ENCODE assay signal across 25 cellular contexts in genomic region chr1:214214851-214215250, GRCh38.
"Had no signal": no experiment of that assay in that cellular context is flagged by ENCODE, and none has a peak within 500 bp of the region (broad histone marks: within the 10 kb centered on the region; RNA-seq: fewer than 3 reads in every experiment).

No MANE protein-coding gene starts in this region.

- H3K36me3 ChIP-seq: brain microvascular endothelial cell, neutrophil, ovary, prostate gland, stomach, thyroid gland, upper lobe of right lung, WERI-Rb-1 had no signal

- H3K4me3 ChIP-seq: lung, ovary, prostate gland, thyroid gland, upper lobe of right lung had no signal

- H3K27ac ChIP-seq: brain microvascular endothelial cell, neutrophil, ovary, stomach, upper lobe of right lung, WERI-Rb-1 had no signal

- H3K9me3 ChIP-seq: neutrophil, ovary, prostate gland, stomach, thyroid gland, upper lobe of right lung had no signal

- H3K4me1 Mint-ChIP-seq: activated naive CD4-positive, alpha-beta T cell treated with anti-CD3 and anti-CD28 coated beads, Interleukin-2, amount 10 ng/mL, durations not matched to agents 7 days and 5 days; activated naive CD8-positive, alpha-beta T cell treated with anti-CD3 and anti-CD28 coated beads, Interleukin-2, amount 10 ng/mL, durations not matched to agents 7 days and 5 days had no signal

- H3K4me3 Mint-ChIP-seq: activated naive CD4-positive, alpha-beta T cell treated with anti-CD3 and anti-CD28 coated beads, Interleukin-2, amount 10 ng/mL, durations not matched to agents 7 days and 5 days; activated naive CD8-positive, alpha-beta T cell treated with anti-CD3 and anti-CD28 coated beads, Interleukin-2, amount 10 ng/mL, durations not matched to agents 7 days and 5 days; effector memory CD8-positive, alpha-beta T cell; stimulated activated naive B cell treated with anti-CD40 and anti-IgM and Interleukin-4, amounts not matched to agents 10 μg/mL and 1 μg/mL and 100 μg/mL, for 72 hours had no signal

- H3K36me3 Mint-ChIP-seq: activated naive CD4-positive, alpha-beta T cell treated with anti-CD3 and anti-CD28 coated beads, Interleukin-2, amount 10 ng/mL, durations not matched to agents 7 days and 5 days; activated naive CD8-positive, alpha-beta T cell treated with anti-CD3 and anti-CD28 coated beads, Interleukin-2, amount 10 ng/mL, durations not matched to agents 7 days and 5 days; stimulated activated naive B cell treated with anti-CD40 and anti-IgM and Interleukin-4, amounts not matched to agents 10 μg/mL and 1 μg/mL and 100 μg/mL, for 72 hours had no signal

- H3K9me3 Mint-ChIP-seq: activated naive CD4-positive, alpha-beta T cell treated with anti-CD3 and anti-CD28 coated beads, Interleukin-2, amount 10 ng/mL, durations not matched to agents 7 days and 5 days; activated naive CD8-positive, alpha-beta T cell treated with anti-CD3 and anti-CD28 coated beads, Interleukin-2, amount 10 ng/mL, durations not matched to agents 7 days and 5 days; effector memory CD8-positive, alpha-beta T cell; nephron; stimulated activated naive B cell treated with anti-CD40 and anti-IgM and Interleukin-4, amounts not matched to agents 10 μg/mL and 1 μg/mL and 100 μg/mL, for 72 hours had no signal

- H3K4me1 ChIP-seq: prostate gland, upper lobe of right lung had no signal

- DNase-seq: activated CD4-positive, alpha-beta T cell treated with anti-CD3 and anti-CD28 coated beads for 48 hours; activated CD4-positive, alpha-beta T cell treated with anti-CD3 and anti-CD28 coated beads, Interleukin-2, amount 50 U/mL, for 48 hours; activated gamma-delta T cell; activated naive CD4-positive, alpha-beta T cell treated with anti-CD3 and anti-CD28 coated beads, Interleukin-2, amount 10 ng/mL, durations not matched to agents 7 days and 5 days; activated naive CD8-positive, alpha-beta T cell treated with anti-CD3 and anti-CD28 coated beads, Interleukin-2, amount 10 ng/mL, durations not matched to agents 7 days and 5 days; activated T-cell treated with anti-CD3 and anti-CD28 coated beads, Interleukin-2, amount 50 U/mL, for 1 hour; amniotic stem cell; brain microvascular endothelial cell; cortex of kidney; effector memory CD8-positive, alpha-beta T cell; kidney glomerular epithelial cell; ovary; stimulated activated CD4-positive, alpha-beta T cell treated with anti-CD3 and anti-CD28 coated beads, Interleukin-2, amount 100 ng/mL, for 24 hours; stimulated activated naive B cell treated with anti-CD40 and anti-IgM and Interleukin-4, amounts not matched to agents 10 μg/mL and 1 μg/mL and 100 μg/mL, for 72 hours; stomach; upper lobe of right lung; WERI-Rb-1 had no signal

- H3K27me3 ChIP-seq: ovary, thyroid gland had no signal

- FAIRE-seq: astrocyte had no signal

- H3K27ac Mint-ChIP-seq: activated naive CD4-positive, alpha-beta T cell treated with anti-CD3 and anti-CD28 coated beads, Interleukin-2, amount 10 ng/mL, durations not matched to agents 7 days and 5 days; activated naive CD8-positive, alpha-beta T cell treated with anti-CD3 and anti-CD28 coated beads, Interleukin-2, amount 10 ng/mL, durations not matched to agents 7 days and 5 days; effector memory CD8-positive, alpha-beta T cell; stimulated activated naive B cell treated with anti-CD40 and anti-IgM and Interleukin-4, amounts not matched to agents 10 μg/mL and 1 μg/mL and 100 μg/mL, for 72 hours had no signal

- ATAC-seq: activated CD4-positive, CD25-positive, alpha-beta regulatory T cell treated with anti-CD3 and anti-CD28 coated beads, Interleukin-2, amount 50 U/mL, for 24 hours; effector memory CD8-positive, alpha-beta T cell; esophagus mucosa; stimulated activated naive B cell treated with anti-CD40 and anti-IgM and Interleukin-4, amounts not matched to agents 10 μg/mL and 1 μg/mL and 100 μg/mL, for 72 hours had no signal
